13 cellular contexts compared by ENCODE assay signal in genomic region chr3:64049136-64049535, GRCh38. TPM values are rescaled to one million over a fixed set of nuclear protein-coding genes. Genes with fewer than 3 reads are reported as not detected.
DNase-seq lines count a peak whose midpoint lies in the region; ATAC-seq, FAIRE-seq and TF ChIP-seq lines count a peak whose summit lies in the region.
"Had no signal": no experiment of that assay in that cellular context is flagged by ENCODE, and none has a peak within 500 bp of the region (broad histone marks: within the 10 kb centered on the region; RNA-seq: fewer than 3 reads in every experiment).

No MANE protein-coding gene starts in this region.

- H3K9ac ChIP-seq in mammary epithelial cell (ENCODE audit: insufficient read depth, low read length), result no peak overlapping the region
- H3K9ac ChIP-seq in mesendoderm (ENCODE audit: low read length), result no peak overlapping the region

- H3K27me3 ChIP-seq in mammary epithelial cell (ENCODE audit: insufficient read depth, low read length) (no peaks in the 10 kb centered on the region), mesendoderm (ENCODE audit: insufficient read depth, low read length, poor library complexity) (no peaks in the 10 kb centered on the region)
- H3K27me3 ChIP-seq: right atrium auricular region had no signal

- no TSS peak for BruUV-seq in mammary epithelial cell (replicated peaks; lab: Mats Ljungman, UMichigan)

- no peak overlapping the region for H2BK5ac ChIP-seq in mesendoderm (ENCODE audit: low read length)

- H3K4me3 ChIP-seq in mammary epithelial cell (replicated peaks in 1 of 3; ENCODE audit: insufficient read depth in 1 of 3, low read depth in 2 of 3, low read length in 3 of 3) (no peak overlapping the region), mesendoderm (ENCODE audit: low read length) (no peak overlapping the region)
- H3K4me3 ChIP-seq: right atrium auricular region had no signal

- H3K23ac ChIP-seq in mesendoderm (ENCODE audit: low read length), result no peak overlapping the region

- no peaks in the 10 kb centered on the region for H3K9me3 ChIP-seq in mammary epithelial cell (replicated peaks; ENCODE audit: insufficient read depth, low read length)
- H3K9me3 ChIP-seq: right atrium auricular region had no signal

- no peak overlapping the region for H4K5ac ChIP-seq in mesendoderm (ENCODE audit: low read length)

- no peak for TF ChIP-seq CTCF in mammary epithelial cell (conservative IDR thresholded peaks at IDR 0.05 in 1 of 2, IDR thresholded peaks at IDR 0.05 in 1 of 2; ENCODE audit: extremely low read depth in 1 of 2, insufficient read depth in 1 of 2, low read depth in 1 of 2, low read length in 2 of 2)

- no peak overlapping the region for H4K8ac ChIP-seq in mesendoderm (ENCODE audit: low read depth, low read length)

- no peak overlapping the region for H2AK5ac ChIP-seq in mesendoderm (ENCODE audit: low read length)

- H3K18ac ChIP-seq in mesendoderm (ENCODE audit: low read length), result no peak overlapping the region

- no peak for FAIRE-seq in GM12891 (lab: Jason Lieb, UNC)

- H3K4ac ChIP-seq in mesendoderm (ENCODE audit: low read depth, low read length), result no peak overlapping the region

- peak; percentile 88 for DNase-seq in Daoy (ENCODE audit: low read depth)
- peak; percentile 14 for DNase-seq in HK-2 (ENCODE audit: unreplicated experiment)
- DNase-seq in mammary epithelial cell, result peak; percentile 84
- peak; percentile 50 for DNase-seq in mesendoderm
- no peak for DNase-seq in activated CD8-positive, alpha-beta memory T cell treated with anti-CD3 and anti-CD28 coated beads for 24 hours
- DNase-seq in GM12891 (ENCODE audit: insufficient read length, low spot score), result no peak
- DNase-seq: Calu3, GOT3, naive B cell, NCI-H1092 treated with DMSO at 0.1 percent for 48 hours, NCI-H524 treated with DMSO at 0.1 percent for 48 hours had no signal

- no peak for TF ChIP-seq POLR2A in GM12891 (IDR thresholded peaks at IDR 0.05; ENCODE audit: low read depth, low read length)

- H4K20me1 ChIP-seq in mammary epithelial cell (ENCODE audit: insufficient read depth, low read length), result no peaks in the 10 kb centered on the region

- intact Hi-C loops in mammary epithelial cell (cut with micrococcal nuclease), result no loop called here

- no peak overlapping the region for H2AFZ ChIP-seq in mammary epithelial cell (ENCODE audit: low read depth, low read length)

- 48% methylated on average over 3 of the region's 3 CpGs for WGBS in mammary epithelial cell (ENCODE audit: low coverage, missing lambda C conversion rate)
- no CpG with 5 or more reads among the region's 3 CpGs for WGBS in mesendoderm (ENCODE audit: extremely low coverage, insufficient coverage, low lambda C conversion rate)

- H2BK15ac ChIP-seq in mesendoderm (replicated peaks; ENCODE audit: low read depth), result no peak overlapping the region

- in situ Hi-C loops in mammary epithelial cell (cut with MboI; ENCODE audit: low sequenced_read_pairs in 2 of 2), result no loop called here

- H2BK120ac ChIP-seq in mesendoderm (ENCODE audit: low read depth, low read length), result no peak overlapping the region

- dilution Hi-C loops in mammary epithelial cell (cut with HindIII; ENCODE audit: low sequenced_read_pairs), result loop anchor here (25.0 kb wide), 1 partner anchor 413 kb away; no protein-coding TSS in a partner anchor

- peaks cover 10% of the 10 kb centered on the region for H3K4me1 ChIP-seq in mammary epithelial cell (ENCODE audit: insufficient read depth, low read length)
- peaks cover 9% of the 10 kb centered on the region for H3K4me1 ChIP-seq in mesendoderm (ENCODE audit: control insufficient read depth, low read depth, low read length)
- H3K4me1 ChIP-seq: right atrium auricular region had no signal

- no peak overlapping the region for H3K4me2 ChIP-seq in mammary epithelial cell (ENCODE audit: insufficient read depth, low read depth, low read length)
- no peak overlapping the region for H3K4me2 ChIP-seq in mesendoderm (ENCODE audit: low read length)

- no peaks in the 10 kb centered on the region for H3K36me3 ChIP-seq in mammary epithelial cell (ENCODE audit: insufficient read depth, low read length)
- no peaks in the 10 kb centered on the region for H3K36me3 ChIP-seq in mesendoderm (ENCODE audit: control insufficient read depth, insufficient read depth, low read length)
- H3K36me3 ChIP-seq: right atrium auricular region had no signal

- H3K79me1 ChIP-seq in mesendoderm (ENCODE audit: low read length), result no peaks in the 10 kb centered on the region

- CTCF ChIA-PET in mammary epithelial cell (lab: Charles Lee; ENCODE audit: low non-redundant PET), result no interaction called here

- H3K56ac ChIP-seq in mesendoderm (ENCODE audit: low read length), result no peak overlapping the region

- no peaks in the 10 kb centered on the region for H3K79me2 ChIP-seq in mammary epithelial cell (ENCODE audit: insufficient read depth, low read length)
- H3K79me2 ChIP-seq in mesendoderm (ENCODE audit: control insufficient read depth, insufficient read depth, low read length), result no peaks in the 10 kb centered on the region

- no peak for ATAC-seq in HG02588 (IDR thresholded peaks at IDR 0.05; ENCODE audit: unreplicated experiment)

- H3K27ac ChIP-seq in mammary epithelial cell (ENCODE audit: insufficient read depth, low read depth, low read length) (no peak overlapping the region), mesendoderm (ENCODE audit: low read depth, low read length) (no peak overlapping the region)
- H3K27ac ChIP-seq: right atrium auricular region had no signal

TF ChIP-seq in GM12891, 5 proteins besides CTCF, POLR2A, EP300 and RAD21:
- TF ChIP-seq POLR2AphosphoS5 (IDR thresholded peaks at IDR 0.05; ENCODE audit: low read depth, low read length) (no peak), SPI1 (IDR thresholded peaks at IDR 0.05; ENCODE audit: low read depth, low read length) (no peak), POU2F2 (IDR thresholded peaks at IDR 0.05; ENCODE audit: low read depth, low read length) (no peak), TAF1 (IDR thresholded peaks at IDR 0.05; ENCODE audit: low read depth, low read length) (no peak), PAX5 (IDR thresholded peaks at IDR 0.05; ENCODE audit: insufficient read depth, low read length, severe bottlenecking) (no peak)

RNA-seq across cellular contexts. Expression of gene PSMD6, which starts 25.8 kb away (rescaled TPM):
- total RNA-seq in Daoy (2014; rRNA removed; shearing (Covaris generic)), result 191 and 213 TPM in 2 replicates
- 10 to 100 TPM; 70.7 to 85.9 TPM for total RNA-seq in mammary epithelial cell
- 75.2 TPM for polyA plus RNA-seq in mammary epithelial cell
- 28.0 TPM for polyA minus RNA-seq in mammary epithelial cell
- polyA plus RNA-seq in mesendoderm (2013, experiment 1 of 2), result 145 TPM
- polyA plus RNA-seq in mesendoderm (2013, experiment 2 of 2), result 143 TPM
- polyA plus RNA-seq in GM12891 (2012; ENCODE audit: low read depth, missing spikeins), result 88.4 TPM

Comparison
In these comparisons a context has a peak if more than half of its experiments do, and no peak if none do; other contexts are left out.
1. DNase-seq: peak in Daoy (single experiment), HK-2 (single experiment), mammary epithelial cell (single experiment) and mesendoderm (single experiment); none in activated CD8-positive, alpha-beta memory T cell treated with anti-CD3 and anti-CD28 coated beads for 24 hours (single experiment) and GM12891 (single experiment).